1 cellular context compared by ENCODE assay signal in the genomic region with DNA sequence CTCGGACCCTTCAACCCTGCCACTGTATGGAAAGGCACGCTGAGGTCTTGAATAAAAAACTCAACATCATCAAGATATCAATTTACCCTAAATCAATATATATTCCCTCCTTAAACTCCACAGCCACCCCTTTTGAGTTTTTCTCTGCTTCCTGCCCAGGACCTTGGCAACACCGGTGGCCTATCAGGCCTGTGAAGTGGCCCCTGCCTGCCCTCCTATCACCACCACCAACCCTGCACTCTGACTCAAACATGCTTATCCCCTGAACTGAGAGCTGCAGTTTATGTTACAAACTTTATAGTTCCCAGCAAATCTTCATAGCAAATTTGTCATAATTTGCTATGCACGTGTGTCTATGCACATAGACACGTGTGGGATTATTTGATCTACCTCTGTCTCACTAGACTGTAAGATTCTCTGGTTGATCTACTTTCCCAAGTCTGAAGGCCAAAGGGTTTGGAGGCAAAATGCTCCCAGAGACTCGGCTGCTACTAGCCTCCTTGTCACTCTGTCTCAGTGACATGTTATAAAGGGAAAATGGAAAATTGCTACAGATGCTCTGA.
TF ChIP-seq lines count a peak whose summit lies in the region.

No MANE protein-coding gene starts in this region.

TF ChIP-seq in HepG2, 621 proteins besides CTCF, POLR2A, EP300 and RAD21 (continued from another document):
- TF ChIP-seq MNT (IDR thresholded peaks at IDR 0.05) = peak; percentile 98
